In the genomic region with DNA sequence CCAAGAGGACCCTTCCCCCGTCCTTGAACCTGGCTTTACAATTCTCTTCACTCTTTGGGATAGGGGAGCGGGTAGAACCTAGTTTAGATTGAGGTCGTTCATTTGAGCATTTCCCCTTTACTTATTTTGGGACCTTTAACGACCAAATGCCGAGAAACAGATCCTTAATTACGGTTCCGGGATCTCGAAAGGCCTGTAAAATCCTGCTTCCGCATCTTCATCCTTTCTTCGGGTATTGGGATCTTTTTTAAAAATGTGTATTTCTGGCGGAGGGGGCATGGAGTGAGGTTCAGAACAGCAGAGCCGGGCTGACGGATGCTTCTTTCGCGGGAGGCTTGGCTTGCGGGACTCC, we compare ENCODE assay signal across 8 cellular contexts. TPM values are rescaled to one million over a fixed set of nuclear protein-coding genes. Genes with fewer than 3 reads are reported as not detected.
DNase-seq lines count a peak whose midpoint lies in the region; ATAC-seq and TF ChIP-seq lines count a peak whose summit lies in the region.

No MANE protein-coding gene starts in this region.

- ATAC-seq in naive thymus-derived CD8-positive, alpha-beta T cell, result no peak
- no peak for ATAC-seq in HG02938 (IDR thresholded peaks at IDR 0.05; ENCODE audit: unreplicated experiment)

- peak overlapping the region; percentile 96 for H3K4me3 Mint-ChIP-seq in chondrocyte (ENCODE audit: unreplicated experiment)
- peak overlapping the region; percentile 88 to 97 (median 92) for H3K4me3 Mint-ChIP-seq in naive thymus-derived CD8-positive, alpha-beta T cell

- POLR2A ChIA-PET in naive thymus-derived CD8-positive, alpha-beta T cell (lab: Charles Lee), result interaction anchor here (0.6 to 1.5 kb wide), 2 partner anchors 95 to 517 kb away, joined by 3 to 4 read pairs; partner anchors contain the start of genes CSTF3 and FBXO3

- H3K4me1 Mint-ChIP-seq in chondrocyte (ENCODE audit: low read depth), result peaks cover 34% of the 10 kb centered on the region
- H3K4me1 Mint-ChIP-seq in naive thymus-derived CD8-positive, alpha-beta T cell, result peaks cover 19 to 40% (median 28%) of the 10 kb centered on the region in 4 donors

- TF ChIP-seq CTCF in AG10803 (conservative IDR thresholded peaks at IDR 0.05; ENCODE audit: low read length) (no peak), chondrocyte (IDR thresholded peaks at IDR 0.05) (no peak)

- no peaks in the 10 kb centered on the region for H3K9me3 Mint-ChIP-seq in chondrocyte (ENCODE audit: low read depth)
- H3K9me3 Mint-ChIP-seq in naive thymus-derived CD8-positive, alpha-beta T cell, result peaks cover 0 to 2% (median 0%) of the 10 kb centered on the region in 9 donors

- no peaks in the 10 kb centered on the region for H3K27me3 Mint-ChIP-seq in chondrocyte (ENCODE audit: low read depth)
- H3K27me3 Mint-ChIP-seq in naive thymus-derived CD8-positive, alpha-beta T cell, result no peaks in the 10 kb centered on the region

- H3K27ac Mint-ChIP-seq in chondrocyte (ENCODE audit: unreplicated experiment), result peak overlapping the region; percentile 97
- peak overlapping the region; percentile 90 to 97 (median 97) for H3K27ac Mint-ChIP-seq in naive thymus-derived CD8-positive, alpha-beta T cell

- DNase-seq in AG10803 (ENCODE audit: low read depth) (no peak), chondrocyte (ENCODE audit: low spot score) (no peak), 8988T (no peak), SKM-1 treated with dmso at 0.1 percent for 144 hours (lab: John Stamatoyannopoulos, UW; ENCODE audit: unreplicated experiment) (no peak), iPS-NIHi11 (ENCODE audit: low spot score) (no peak)
- no peak for DNase-seq in Jurkat, Clone E6-1 (ENCODE audit: low read depth, low spot score)
- DNase-seq in naive thymus-derived CD8-positive, alpha-beta T cell, result no peak

- peak overlapping the region; percentile 72 for H3K4me3 ChIP-seq in AG10803 (ENCODE audit: low read length)
- peak overlapping the region; percentile 78 for H3K4me3 ChIP-seq in Jurkat, Clone E6-1 (ENCODE audit: low read length)

- no peaks in the 10 kb centered on the region for H3K36me3 Mint-ChIP-seq in chondrocyte (ENCODE audit: low read depth)
- H3K36me3 Mint-ChIP-seq in naive thymus-derived CD8-positive, alpha-beta T cell, result peaks cover 0 to 4% (median 0%) of the 10 kb centered on the region in 3 donors

RNA-seq across cellular contexts. Expression of gene HIPK3, which starts 0.4 kb away (rescaled TPM):
- 7.3 TPM for polyA plus RNA-seq in Jurkat, Clone E6-1 (2012; ENCODE audit: insufficient read depth, insufficient read length)
- total RNA-seq in chondrocyte, result 77.6 to 83.0 TPM (median 80.1 TPM) in 3 replicates
- total RNA-seq in naive thymus-derived CD8-positive, alpha-beta T cell, result 10 to 100 TPM; 82.4 to 84.0 TPM
- 10 to 100 TPM; 22.1 to 29.9 (median 25.6) TPM for polyA plus RNA-seq in naive thymus-derived CD8-positive, alpha-beta T cell
